In genomic region chr17:78820122-78820792, GRCh38 we compare ENCODE assay signal across 16 cellular contexts. TPM values are rescaled to one million over a fixed set of nuclear protein-coding genes. Genes with fewer than 3 reads are reported as not detected.
DNase-seq lines count a peak whose midpoint lies in the region; TF ChIP-seq lines count a peak whose summit lies in the region.
"Had no signal": no experiment of that assay in that cellular context is flagged by ENCODE, and none has a peak within 500 bp of the region (broad histone marks: within the 10 kb centered on the region; RNA-seq: fewer than 3 reads in every experiment).

No MANE protein-coding gene starts in this region.

- H3K27ac Mint-ChIP-seq in activated naive CD4-positive, alpha-beta T cell treated with anti-CD3 and anti-CD28 coated beads for 36 hours, result peak overlapping the region; percentile 85

- no peak overlapping the region for H2AFZ ChIP-seq in MM.1S (ENCODE audit: low read length)

- H3K27me3 Mint-ChIP-seq in activated naive CD4-positive, alpha-beta T cell treated with anti-CD3 and anti-CD28 coated beads for 36 hours (ENCODE audit: low read depth), result no peaks in the 10 kb centered on the region

- WGBS in stomach, 5 donors, result 88 to 98% (median 97%) methylated on average over 11 of the region's 11 CpGs

- no peak for DNase-seq in activated naive CD4-positive, alpha-beta T cell treated with anti-CD3 and anti-CD28 coated beads for 36 hours
- no peak for DNase-seq in activated naive CD4-positive, alpha-beta T cell (lab: John Stamatoyannopoulos, UW)
- DNase-seq in RWPE1 (ENCODE audit: low spot score) (no peak), stomach (no peak), NCI-H226 (no peak), NCI-H146 treated with DMSO at 0.1 percent for 48 hours (lab: John Stamatoyannopoulos, UW; ENCODE audit: unreplicated experiment) (no peak), MM.1S (no peak)
- DNase-seq: left cardiac atrium, midbrain, NCI-H1694, NCI-H446 treated with DMSO at 0.1 percent for 48 hours, right cardiac atrium, uterus had no signal

- no peaks in the 10 kb centered on the region for H3K9me3 ChIP-seq in stomach
- no peaks in the 10 kb centered on the region for H3K9me3 ChIP-seq in MM.1S (replicated peaks; ENCODE audit: insufficient read depth, low read length)
- H3K9me3 ChIP-seq: neutrophil, uterus had no signal

- H3K36me3 ChIP-seq in stomach (peaks cover 82 to 100% (median 100%) of the 10 kb centered on the region in 4 donors), MM.1S (replicated peaks; ENCODE audit: insufficient read depth, low read length) (peaks cover 29% of the 10 kb centered on the region; the same call in 1 of the 2 replicates)
- H3K36me3 ChIP-seq: uterus had no signal

- H3K9ac ChIP-seq in MM.1S (ENCODE audit: low read length), result no peak overlapping the region

- peaks cover 29% of the 10 kb centered on the region for H3F3A ChIP-seq in MM.1S (ENCODE audit: insufficient read depth, low read length)

- no peaks in the 10 kb centered on the region for H3K27me3 ChIP-seq in stomach
- H3K27me3 ChIP-seq in MM.1S (replicated peaks; ENCODE audit: insufficient read depth, low read length), result no peaks in the 10 kb centered on the region
- H3K27me3 ChIP-seq: neutrophil, uterus had no signal

- H3K4me1 ChIP-seq in stomach (peaks cover 0 to 5% (median 0%) of the 10 kb centered on the region in 4 donors), MM.1S (ENCODE audit: low read length) (peaks cover 26% of the 10 kb centered on the region)
- H3K4me1 ChIP-seq: uterus had no signal

- intact Hi-C loops in activated naive CD4-positive, alpha-beta T cell treated with anti-CD3 and anti-CD28 coated beads for 36 hours (cut with micrococcal nuclease), result no loop called here
- intact Hi-C loops in stomach (cut with DNase I; ENCODE audit: low total_unique reads), result no loop called here

- no peaks in the 10 kb centered on the region for H4K20me1 ChIP-seq in MM.1S (ENCODE audit: insufficient read depth, low read length)

- peaks cover 69% of the 10 kb centered on the region for H3K36me3 Mint-ChIP-seq in activated naive CD4-positive, alpha-beta T cell treated with anti-CD3 and anti-CD28 coated beads for 36 hours (ENCODE audit: low read depth)

- H3K4me3 ChIP-seq in stomach (no peak overlapping the region), MM.1S (ENCODE audit: low read length) (no peak overlapping the region)
- H3K4me3 ChIP-seq: coronary artery, uterus had no signal

- TF ChIP-seq CTCF in RWPE1 (conservative IDR thresholded peaks at IDR 0.05; ENCODE audit: low read depth) (no peak), stomach (IDR thresholded peaks at IDR 0.05) (no peak), MM.1S (IDR thresholded peaks at IDR 0.05; ENCODE audit: low read length) (no peak)

- peaks cover 60% of the 10 kb centered on the region for H3K4me1 Mint-ChIP-seq in activated naive CD4-positive, alpha-beta T cell treated with anti-CD3 and anti-CD28 coated beads for 36 hours (ENCODE audit: low read depth)

- no peaks in the 10 kb centered on the region for H3K9me2 ChIP-seq in MM.1S (replicated peaks; ENCODE audit: insufficient read depth, low read length)

- peak overlapping the region; percentile 7; the same call in 1 of the 2 replicates for H3K27ac ChIP-seq in RWPE1
- H3K27ac ChIP-seq in angular gyrus (ENCODE audit: low read depth, low read length), result peak overlapping the region; percentile 38
- peak overlapping the region in 3 of 5 donors; percentile 62 to 64 (median 64) for H3K27ac ChIP-seq in stomach
- H3K27ac ChIP-seq in MM.1S (ENCODE audit: low read length), result no peak overlapping the region
- H3K27ac ChIP-seq: neutrophil had no signal

- no peak overlapping the region for H3K4me3 Mint-ChIP-seq in activated naive CD4-positive, alpha-beta T cell treated with anti-CD3 and anti-CD28 coated beads for 36 hours

- no peaks in the 10 kb centered on the region for H3K9me3 Mint-ChIP-seq in activated naive CD4-positive, alpha-beta T cell treated with anti-CD3 and anti-CD28 coated beads for 36 hours

- TF ChIP-seq EP300 in stomach (IDR thresholded peaks at IDR 0.05), result no peak

- H3K4me2 ChIP-seq in MM.1S (ENCODE audit: low read depth, low read length), result no peak overlapping the region

- H3K79me2 ChIP-seq in MM.1S (ENCODE audit: low read length), result peaks cover 63% of the 10 kb centered on the region

- no peak for TF ChIP-seq POLR2A in stomach (IDR thresholded peaks at IDR 0.05)

- CTCF ChIA-PET in activated naive CD4-positive, alpha-beta T cell treated with anti-CD3 and anti-CD28 coated beads for 36 hours (lab: Charles Lee), result interaction anchor here (0.6 to 2.0 kb wide), 4 partner anchors 21 to 409 kb away, joined by 3 to 5 read pairs (median 4); partner anchors contain the start of gene USP36
- CTCF ChIA-PET in RWPE1 (lab: Yijun Ruan, JAX), result interaction anchor here (0.6 kb wide), 2 partner anchors 11 to 18 kb away, joined by 3 to 4 read pairs; no protein-coding TSS in a partner anchor

- POLR2A ChIA-PET in RWPE1 (lab: Yijun Ruan, JAX; ENCODE audit: low non-redundant PET), result no interaction called here

RNA-seq across cellular contexts. Expression of gene USP36, which starts 20.4 kb away (rescaled TPM):
- total RNA-seq in activated naive CD4-positive, alpha-beta T cell treated with anti-CD3 and anti-CD28 coated beads for 36 hours, result 10 to 100 TPM; 65.3 to 68.7 TPM
- 100 to 1,000 TPM in 1 of 5 donors, 10 to 100 TPM in 4; 33.3 to 106 (median 42.0) TPM for total RNA-seq in stomach
- polyA plus RNA-seq in stomach, result 10 to 100 TPM; 14.2 to 20.9 (median 15.3) TPM

RNA-seq across cellular contexts. Expression of gene CYTH1, which starts 38.2 kb away (rescaled TPM):
- total RNA-seq in activated naive CD4-positive, alpha-beta T cell treated with anti-CD3 and anti-CD28 coated beads for 36 hours, result 100 to 1,000 TPM; 145 to 149 TPM
- total RNA-seq in stomach, result 100 to 1,000 TPM in 2 of 5 donors, 10 to 100 TPM in 3; 32.7 to 137 (median 80.2) TPM
- 10 to 100 TPM; 29.6 to 51.5 (median 30.6) TPM for polyA plus RNA-seq in stomach
